In the genomic region with DNA sequence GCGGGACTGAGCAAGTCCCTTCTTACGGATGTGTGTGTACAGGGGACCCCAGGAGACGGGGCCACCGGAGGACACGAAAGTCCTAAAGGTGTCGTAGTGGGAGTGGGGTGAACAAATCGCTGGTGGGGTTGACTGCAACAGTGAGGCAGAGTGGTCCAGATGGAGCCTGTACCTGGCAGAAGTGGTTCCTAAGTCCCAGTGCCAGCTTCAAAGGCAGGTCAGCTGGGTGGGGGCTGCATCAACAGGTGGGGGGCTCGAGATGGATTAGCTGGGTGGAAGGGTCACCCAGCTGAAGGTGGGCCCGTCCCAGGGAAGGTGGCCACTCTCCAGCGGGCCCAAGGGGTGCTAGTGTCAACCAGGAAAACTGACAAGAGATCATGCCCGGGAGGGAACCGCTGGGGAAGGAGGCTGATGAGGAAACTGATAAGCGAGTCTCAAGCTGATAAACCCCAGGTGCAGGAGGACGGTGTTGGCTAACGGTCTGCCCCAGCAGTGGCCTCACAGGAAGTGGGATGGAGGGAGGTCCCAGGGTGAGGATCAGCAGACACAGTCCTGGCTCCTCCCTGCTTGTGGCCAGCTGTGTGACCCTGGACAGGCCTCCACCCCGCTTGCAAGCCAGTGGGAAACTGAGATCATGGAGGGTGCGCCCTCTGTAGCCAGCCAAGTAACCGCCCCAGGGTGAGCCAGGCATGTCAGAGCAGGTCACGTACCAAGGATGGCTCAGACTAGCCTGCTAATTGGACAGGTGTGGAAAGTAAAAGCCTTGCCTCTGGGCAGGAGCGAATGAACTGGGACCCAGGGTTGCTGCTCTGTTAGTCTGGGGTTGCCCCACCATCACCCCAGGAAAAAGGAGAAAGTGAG, we compare ENCODE assay signal across 9 cellular contexts. TPM values are rescaled to one million over a fixed set of nuclear protein-coding genes. Genes with fewer than 3 reads are reported as not detected.
DNase-seq lines count a peak whose midpoint lies in the region; ATAC-seq, FAIRE-seq and TF ChIP-seq lines count a peak whose summit lies in the region.
"Had no signal": no experiment of that assay in that cellular context is flagged by ENCODE, and none has a peak within 500 bp of the region (broad histone marks: within the 10 kb centered on the region; RNA-seq: fewer than 3 reads in every experiment).

No MANE protein-coding gene starts in this region.

- H3K4me2 ChIP-seq in PC-9, result peak overlapping the region; percentile 91
- peak overlapping the region; percentile 96 for H3K4me2 ChIP-seq in hepatocyte

- H3K27me3 ChIP-seq in PC-9 (ENCODE audit: insufficient read depth, low read depth), result no peaks in the 10 kb centered on the region
- H3K27me3 ChIP-seq in hepatocyte, result no peaks in the 10 kb centered on the region
- H3K27me3 ChIP-seq in sigmoid colon, result no peaks in the 10 kb centered on the region

- TSS peak; percentile 100 for BruUV-seq in PC-9 (replicated peaks; lab: Mats Ljungman, UMichigan)

- CTCF ChIA-PET in PC-9 (lab: Charles Lee), result interaction anchor here (0.6 kb wide), 2 partner anchors 26 to 493 kb away, joined by 3 read pairs; a partner anchor contains a TSS

- intact Hi-C loops in PC-9 (cut with micrococcal nuclease; ENCODE audit: unreplicated experiment) (loop anchor here (1.0 to 10.0 kb wide), 3 partner anchors 27 to 915 kb away; a partner anchor contains a TSS), sigmoid colon (cut with DNase I) (loop anchor here (2.0 to 10.0 kb wide), 2 partner anchors 25 to 505 kb away; a partner anchor contains a TSS)

- H4K20me1 ChIP-seq in PC-9 (ENCODE audit: insufficient read depth) (peaks cover 4% of the 10 kb centered on the region; the same call in 1 of the 2 replicates), hepatocyte (ENCODE audit: insufficient read depth, poor library complexity, severe bottlenecking) (no peaks in the 10 kb centered on the region)

- no peak for TF ChIP-seq EP300 in sigmoid colon (IDR thresholded peaks at IDR 0.05)

- H3K4me3 ChIP-seq in PC-9 (peak overlapping the region; percentile 90), hepatocyte (peak overlapping the region; percentile 99), sigmoid colon (peak overlapping the region; percentile 75 to 96 (median 86))

- TF ChIP-seq CTCF in PC-9 (conservative IDR thresholded peaks at IDR 0.05), result peak; percentile 35; the same call in 1 of the 2 replicates
- no peak for TF ChIP-seq CTCF in hepatocyte (IDR thresholded peaks at IDR 0.05; ENCODE audit: poor library complexity)
- no peak for TF ChIP-seq CTCF in sigmoid colon (IDR thresholded peaks at IDR 0.05)

- peak; percentile 90 for FAIRE-seq in GM18507 (lab: Jason Lieb, UNC)
- FAIRE-seq: TTC549 had no signal

- H3K9me2 ChIP-seq in PC-9 (ENCODE audit: insufficient read depth) (no peaks in the 10 kb centered on the region), hepatocyte (replicated peaks; ENCODE audit: insufficient read depth) (no peaks in the 10 kb centered on the region)

- H3K9me3 ChIP-seq in PC-9 (ENCODE audit: insufficient read depth, low read depth), result no peaks in the 10 kb centered on the region
- H3K9me3 ChIP-seq in hepatocyte (ENCODE audit: low read depth), result no peaks in the 10 kb centered on the region
- no peaks in the 10 kb centered on the region for H3K9me3 ChIP-seq in sigmoid colon

- peak; percentile 51 for ATAC-seq in HG03103 (IDR thresholded peaks at IDR 0.05; ENCODE audit: low read depth, unreplicated experiment)

- peak; percentile 54 to 66 for TF ChIP-seq POLR2A in sigmoid colon (IDR thresholded peaks at IDR 0.05)

- H3K79me2 ChIP-seq in PC-9 (ENCODE audit: low read depth), result no peaks in the 10 kb centered on the region
- peaks cover 27% of the 10 kb centered on the region for H3K79me2 ChIP-seq in hepatocyte

- H3K4me1 ChIP-seq in PC-9 (replicated peaks; ENCODE audit: insufficient read depth) (peaks cover 15% of the 10 kb centered on the region), hepatocyte (ENCODE audit: insufficient read depth) (peaks cover 19% of the 10 kb centered on the region), sigmoid colon (peaks cover 0 to 54% (median 49%) of the 10 kb centered on the region in 4 donors)

- 0 out of 2 replicates have a peak, but pooled peaks cover 2% of the 10 kb centered on the region for H3K36me3 ChIP-seq in PC-9 (ENCODE audit: low read depth)
- no peaks in the 10 kb centered on the region for H3K36me3 ChIP-seq in hepatocyte (replicated peaks; ENCODE audit: insufficient read depth, low read depth)
- H3K36me3 ChIP-seq in sigmoid colon, result peaks cover 0 to 5% (median 3%) of the 10 kb centered on the region in 4 donors

- no peak overlapping the region for H2AFZ ChIP-seq in PC-9
- no peak overlapping the region for H2AFZ ChIP-seq in hepatocyte

- peaks cover 49% of the 10 kb centered on the region; the same call in 1 of the 2 replicates for H3F3A ChIP-seq in PC-9 (ENCODE audit: insufficient read depth, low read depth)

- POLR2A ChIA-PET in PC-9 (lab: Charles Lee; ENCODE audit: unreplicated experiment), result interaction anchor here (0.5 to 0.6 kb wide), 4 partner anchors 56 to 210 kb away, joined by 5 to 23 read pairs (median 10); a partner anchor contains a TSS

- WGBS in hepatocyte (ENCODE audit: low lambda C conversion rate, missing lambda C conversion rate), result 7% methylated on average over 19 of the region's 20 CpGs
- WGBS in sigmoid colon, 2 donors, result 1 to 4% methylated on average over 20 of the region's 20 CpGs

- no peak overlapping the region for H3K27ac ChIP-seq in PC-9
- peak overlapping the region; percentile 98 for H3K27ac ChIP-seq in hepatocyte
- peak overlapping the region; percentile 86 to 98 (median 93) for H3K27ac ChIP-seq in sigmoid colon

- DNase-seq in AML-193 (lab: John Stamatoyannopoulos, UW) (peak; percentile 70 to 71), GM18507 (ENCODE audit: extremely low spot score, insufficient read length, low read depth) (no peak), PC-9 (peak; percentile 91 to 99), amniotic epithelial cell (ENCODE audit: low read depth) (peak; percentile 95), hepatocyte (ENCODE audit: low spot score) (peak; percentile 84), sigmoid colon (peak; percentile 95), NCI-H2107 (lab: John Stamatoyannopoulos, UW) (no peak)

RNA-seq across cellular contexts. Expression of a gene that starts 1.0 kb away (rescaled TPM):
- 40.7 and 43.5 TPM in 2 replicates for total RNA-seq in PC-9 (2021)
- total RNA-seq in hepatocyte, result 42.4 and 52.5 TPM in 2 replicates
- polyA plus RNA-seq in hepatocyte, result 54.0 and 56.9 TPM in 2 replicates
- total RNA-seq in sigmoid colon, result 10 to 100 TPM; 33.3 to 43.3 (median 40.5) TPM
- polyA plus RNA-seq in sigmoid colon, result 10 to 100 TPM in 2 of 3 donors, 1 to 10 TPM in 1; 8.6 to 16.1 (median 15.6) TPM

RNA-seq across cellular contexts. Expression of a gene that starts 7.7 kb away (rescaled TPM):
- total RNA-seq in PC-9 (2021), result 29.6 and 33.2 TPM in 2 replicates
- total RNA-seq in hepatocyte, result 1.8 and 2.7 TPM in 2 replicates
- polyA plus RNA-seq in hepatocyte, result 2.2 and 2.3 TPM in 2 replicates
- 10 to 100 TPM in 1 of 4 donors, 1 to 10 TPM in 3; 5.0 to 16.0 (median 7.1) TPM for total RNA-seq in sigmoid colon
- polyA plus RNA-seq in sigmoid colon, result 10 to 100 TPM in 1 of 3 donors, 1 to 10 TPM in 2; 2.4 to 13.1 (median 3.2) TPM

RNA-seq across cellular contexts. Expression of a gene that starts 26.5 kb away (rescaled TPM):
- total RNA-seq in PC-9 (2021) (70.8 and 72.7 TPM in 2 replicates), hepatocyte (15.6 and 19.4 TPM in 2 replicates), sigmoid colon (10 to 100 TPM in 3 of 4 donors, 1 to 10 TPM in 1; 7.9 to 18.3 (median 13.0) TPM)
- polyA plus RNA-seq in hepatocyte (2.1 and 3.6 TPM in 2 replicates), sigmoid colon (10 to 100 TPM in 1 of 3 donors, 1 to 10 TPM in 2; 3.0 to 32.7 (median 8.3) TPM)

RNA-seq across cellular contexts. Expression of a gene that starts 35.1 kb away (rescaled TPM):
- total RNA-seq in PC-9 (2021), result 34.8 and 44.2 TPM in 2 replicates
- total RNA-seq in hepatocyte, result 17.5 and 18.1 TPM in 2 replicates
- polyA plus RNA-seq in hepatocyte, result 16.7 and 20.8 TPM in 2 replicates
- 10 to 100 TPM; 14.6 to 16.1 (median 15.5) TPM for total RNA-seq in sigmoid colon
- 10 to 100 TPM in 2 of 3 donors, 1 to 10 TPM in 1; 9.0 to 36.1 (median 13.6) TPM for polyA plus RNA-seq in sigmoid colon

RNA-seq across cellular contexts. Expression of a gene that starts 53.5 kb away (rescaled TPM):
- total RNA-seq in PC-9 (2021), result 11.6 and 17.0 TPM in 2 replicates
- total RNA-seq in hepatocyte, result 1.1 and 1.7 TPM in 2 replicates
- polyA plus RNA-seq in hepatocyte, result 13.0 and 18.2 TPM in 2 replicates
- 1 to 10 TPM; 2.3 to 6.9 (median 4.9) TPM for total RNA-seq in sigmoid colon
- polyA plus RNA-seq in sigmoid colon, result 1 to 10 TPM in 2 of 3 donors, under 1 TPM in 1; 0.46 to 3.6 (median 1.5) TPM

Comparison
In these comparisons a context has a peak if more than half of its experiments do, and no peak if none do; other contexts are left out.
1. DNase-seq: peak in AML-193 (2 of 2), PC-9 (2 of 2), amniotic epithelial cell (single experiment), hepatocyte (single experiment) and sigmoid colon (single experiment); none in GM18507 (single experiment) and NCI-H2107 (single experiment).
2. Peak in every context shown above with its lines, with median percentiles within 50 percentile points of each other: H3K4me3 ChIP-seq.